ENCODE assay signal across 9 cellular contexts in genomic region chr11:63282579-63282978, GRCh38. TPM values are rescaled to one million over a fixed set of nuclear protein-coding genes. Genes with fewer than 3 reads are reported as not detected.
"Had no signal": no experiment of that assay in that cellular context is flagged by ENCODE, and none has a peak within 500 bp of the region (broad histone marks: within the 10 kb centered on the region; RNA-seq: fewer than 3 reads in every experiment).

No MANE protein-coding gene starts in this region.

- FAIRE-seq: H54, HTR-8/SVneo had no signal

- DNase-seq: GM23248, GOT3, H9, HCEC 1CT, KBM-7 had no signal

- H2AFZ ChIP-seq: GM23248 had no signal

- H3K9ac ChIP-seq: GM23248 had no signal

- H3K27ac ChIP-seq: GM23248 had no signal

- H3K4me3 ChIP-seq: GM23248 had no signal

RNA-seq across cellular contexts. Expression of gene SLC22A25, which starts 39.2 kb away (rescaled TPM):
- total RNA-seq: GM23248, H9, HT-29 had no signal
- polyA plus RNA-seq: GM23248, IgD-negative memory B cell had no signal
